ENCODE assay signal across 20 cellular contexts in the genomic region with DNA sequence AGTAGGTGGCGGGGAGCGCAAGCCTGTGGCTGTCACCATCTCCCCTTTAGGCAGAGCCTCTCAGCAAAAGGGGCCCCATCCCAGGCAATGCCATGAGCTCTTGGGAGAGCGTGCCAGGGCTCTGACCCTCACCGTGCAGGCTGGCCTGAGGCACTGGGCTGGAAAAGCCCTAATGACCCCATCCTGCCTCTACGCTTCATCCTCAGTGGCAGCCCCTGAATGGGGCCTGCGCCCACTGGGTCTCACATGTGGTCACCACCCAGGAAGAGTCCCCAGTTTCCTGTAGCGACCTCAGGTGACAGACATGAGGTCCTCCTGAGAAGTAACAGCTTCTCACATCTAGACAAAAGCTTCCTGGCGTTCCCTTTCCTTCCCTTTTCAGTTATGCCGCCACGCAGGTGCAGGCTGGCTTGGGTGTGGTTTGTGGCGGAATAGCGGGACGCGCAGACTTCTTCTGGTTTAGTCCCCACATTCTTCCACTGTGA. TPM values are rescaled to one million over a fixed set of nuclear protein-coding genes. Genes with fewer than 3 reads are reported as not detected.
DNase-seq lines count a peak whose midpoint lies in the region; ATAC-seq, FAIRE-seq and TF ChIP-seq lines count a peak whose summit lies in the region.
"Had no signal": no experiment of that assay in that cellular context is flagged by ENCODE, and none has a peak within 500 bp of the region (broad histone marks: within the 10 kb centered on the region; RNA-seq: fewer than 3 reads in every experiment).

No MANE protein-coding gene starts in this region.

- POLR2A ChIA-PET in K562 (lab: Yijun Ruan, JAX), result interaction anchor here (0.6 to 1.2 kb wide), 3 partner anchors 19 to 85 kb away, joined by 3 to 5 read pairs (median 3); no protein-coding TSS in a partner anchor

- H3K4me3 ChIP-seq in BLaER1, result no peak overlapping the region
- H3K4me3 ChIP-seq in DND-41 (ENCODE audit: low read depth in 1 of 2, low read length in 2 of 2), result no peak overlapping the region
- no peak overlapping the region for H3K4me3 ChIP-seq in K562
- H3K4me3 ChIP-seq in spleen, result no peak overlapping the region
- H3K4me3 ChIP-seq: transverse colon had no signal

- in situ Hi-C loops in K562 (cut with MboI), result no loop called here

- CTCF ChIA-PET in K562 (lab: Yijun Ruan, JAX; ENCODE audit: low intra/inter-chr PET ratio), result no interaction called here

- TF ChIP-seq POLR2A in K562 (conservative IDR thresholded peaks at IDR 0.05) (no peak), spleen (IDR thresholded peaks at IDR 0.05) (no peak)

- H3K36me3 ChIP-seq in BLaER1, result peaks cover 95% of the 10 kb centered on the region
- peaks cover 11% of the 10 kb centered on the region; the same call in 1 of the 2 replicates for H3K36me3 ChIP-seq in DND-41 (ENCODE audit: insufficient read depth, low read length)
- peaks cover 4% of the 10 kb centered on the region; the same call in 1 of the 3 replicates for H3K36me3 ChIP-seq in K562 (ENCODE audit: control insufficient read depth, insufficient read depth, low read length)
- peaks cover 0 to 100% (median 65%) of the 10 kb centered on the region in 6 donors for H3K36me3 ChIP-seq in spleen

- H4K20me1 ChIP-seq in BLaER1 (0 out of 2 replicates have a peak, but pooled peaks cover 6% of the 10 kb centered on the region), DND-41 (ENCODE audit: insufficient read depth, low read length) (no peaks in the 10 kb centered on the region), K562 (replicated peaks; ENCODE audit: control insufficient read depth, insufficient read depth, low read length) (no peaks in the 10 kb centered on the region)

- no peaks in the 10 kb centered on the region for H3K79me2 ChIP-seq in DND-41 (ENCODE audit: insufficient read depth, low read length)
- no peaks in the 10 kb centered on the region for H3K79me2 ChIP-seq in K562 (ENCODE audit: control insufficient read depth, insufficient read depth, low read length)

- H3K27ac ChIP-seq in BLaER1, result peak overlapping the region; percentile 69
- H3K27ac ChIP-seq in DND-41 (ENCODE audit: low read length), result no peak overlapping the region
- H3K27ac ChIP-seq in K562 (ENCODE audit: extremely low read depth, low read depth, low read length), result no peak overlapping the region
- no peak overlapping the region for H3K27ac ChIP-seq in spleen
- H3K27ac ChIP-seq: transverse colon had no signal

- H3K9ac ChIP-seq in BLaER1 (peak overlapping the region; percentile 39; the same call in 1 of the 2 replicates), DND-41 (ENCODE audit: low read depth, low read length) (no peak overlapping the region), K562 (ENCODE audit: insufficient read depth in 1 of 2, low read depth in 2 of 2, low read length in 2 of 2) (no peak overlapping the region; a peak in 1 of 4 replicates)

- H3K27me3 ChIP-seq in BLaER1, result no peaks in the 10 kb centered on the region
- no peaks in the 10 kb centered on the region for H3K27me3 ChIP-seq in DND-41 (ENCODE audit: insufficient read depth, low read length, poor library complexity)
- no peaks in the 10 kb centered on the region for H3K27me3 ChIP-seq in K562 (ENCODE audit: control insufficient read depth in 2 of 2, insufficient read depth in 2 of 2, low read length in 2 of 2)
- H3K27me3 ChIP-seq in spleen (replicated peaks in 1 of 7), result no peaks in the 10 kb centered on the region
- H3K27me3 ChIP-seq: transverse colon had no signal

- no peaks in the 10 kb centered on the region for H3K9me1 ChIP-seq in K562 (ENCODE audit: control insufficient read depth, insufficient read depth, low read length)

- DNase-seq in DND-41, result peak; percentile 21
- DNase-seq in K562 (ENCODE audit: extremely low read depth in 1 of 4, low spot score in 3 of 4), result no peak
- DNase-seq in spleen, result peak; percentile 51
- DNase-seq in NCI-H1436 (lab: John Stamatoyannopoulos, UW), result no peak
- no peak for DNase-seq in GDM1 (lab: John Stamatoyannopoulos, UW)
- DNase-seq: activated CD4-positive, CD25-positive, alpha-beta regulatory T cell; activated naive CD4-positive, alpha-beta T cell; C1 segment of cervical spinal cord; hippocampal formation; IMR-90; mesendoderm; NCI-H1105; NCI-H2029 treated with DMSO at 0.1 percent for 48 hours; transverse colon had no signal

- H3K4me1 ChIP-seq in BLaER1 (peaks cover 34% of the 10 kb centered on the region), DND-41 (ENCODE audit: insufficient read depth, low read length) (no peaks in the 10 kb centered on the region), K562 (replicated peaks in 1 of 2; ENCODE audit: control insufficient read depth in 2 of 2, insufficient read depth in 2 of 2, low read length in 2 of 2) (no peaks in the 10 kb centered on the region), spleen (peaks cover 0 to 4% (median 0%) of the 10 kb centered on the region in 6 donors)
- H3K4me1 ChIP-seq: transverse colon had no signal

- ATAC-seq in DND-41 (ENCODE audit: insufficient read depth, low read depth) (peak; percentile 63), K562 (no peak), HG03108 (IDR thresholded peaks at IDR 0.05; ENCODE audit: unreplicated experiment) (no peak)

- 79% methylated on average over 14 of the region's 14 CpGs for WGBS in K562 (ENCODE audit: insufficient coverage, low coverage, missing lambda C conversion rate)
- WGBS in spleen, 5 donors, result 42 to 81% (median 50%) methylated on average over 9 to 14 of the region's 14 CpGs

- H2AFZ ChIP-seq in DND-41 (ENCODE audit: low read depth, low read length) (no peak overlapping the region), K562 (ENCODE audit: low read depth, low read length) (no peak overlapping the region)

- no peak for TF ChIP-seq EP300 in K562 (IDR thresholded peaks at IDR 0.05; ENCODE audit: low read length)

- H3K4me2 ChIP-seq in BLaER1 (peak overlapping the region; percentile 75), DND-41 (ENCODE audit: insufficient read depth, low read length) (no peak overlapping the region), K562 (ENCODE audit: insufficient read depth, low read length) (no peak overlapping the region)

- BruUV-seq in K562 (replicated peaks; lab: Mats Ljungman, UMichigan), result no TSS peak

- FAIRE-seq in K562 (lab: Jason Lieb, UNC), result no peak
- FAIRE-seq: RCC 7860 had no signal

- intact Hi-C loops in K562 (cut with micrococcal nuclease), result no loop called here
- intact Hi-C loops in spleen (cut with DNase I; ENCODE audit: low total_unique reads), result no loop called here

- H3K9me3 ChIP-seq in BLaER1 (no peaks in the 10 kb centered on the region), DND-41 (ENCODE audit: insufficient read depth, low read length, severe bottlenecking) (no peaks in the 10 kb centered on the region), K562 (replicated peaks; ENCODE audit: control insufficient read depth, insufficient read depth, low read depth, low read length) (no peaks in the 10 kb centered on the region), spleen (no peaks in the 10 kb centered on the region)
- H3K9me3 ChIP-seq: transverse colon had no signal

- TF ChIP-seq CTCF in DND-41 (IDR thresholded peaks at IDR 0.05; ENCODE audit: borderline replicate concordance, extremely low read depth, low read length, poor library complexity, severe bottlenecking), result no peak
- no peak for TF ChIP-seq CTCF in K562 (IDR thresholded peaks at IDR 0.05 in 2 of 3, conservative IDR thresholded peaks at IDR 0.05 in 1 of 3; ENCODE audit: insufficient read depth in 2 of 3, low read depth in 1 of 3, low read length in 3 of 3)
- TF ChIP-seq CTCF in spleen (IDR thresholded peaks at IDR 0.05 in 8 of 11, conservative IDR thresholded peaks at IDR 0.05 in 3 of 11), result no peak

- TF ChIP-seq RAD21 in K562 (CRISPR knock-in tag; conservative IDR thresholded peaks at IDR 0.05 in 1 of 2, IDR thresholded peaks at IDR 0.05 in 1 of 2), result no peak

TF ChIP-seq in K562, 482 proteins besides CTCF, POLR2A, EP300 and RAD21 (continues in another document):
- TF ChIP-seq, protein P1, sequence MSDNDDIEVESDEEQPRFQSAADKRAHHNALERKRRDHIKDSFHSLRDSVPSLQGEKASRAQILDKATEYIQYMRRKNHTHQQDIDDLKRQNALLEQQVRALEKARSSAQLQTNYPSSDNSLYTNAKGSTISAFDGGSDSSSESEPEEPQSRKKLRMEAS (CRISPR knock-in tag; IDR thresholded peaks at IDR 0.05), result peak; percentile 11; the same call in 1 of the 2 replicates
- no peak for TF ChIP-seq SAFB (IDR thresholded peaks at IDR 0.05; ENCODE audit: borderline replicate concordance, low read depth, low read length)

RNA-seq across cellular contexts. Expression of gene CLEC2L, which starts 59.2 kb away (rescaled TPM):
- total RNA-seq in K562 (2011; cell fraction: chromatin; rRNA removed; ENCODE audit: low replicate concordance), result 0.32 and 1.4 TPM in 2 replicates
- total RNA-seq in K562 (2011; cell fraction: nucleolus; rRNA removed), result 2.3 and 3.4 TPM in 2 replicates
- 0.92 and 1.5 TPM in 2 replicates for total RNA-seq in K562 (2011; cell fraction: nucleoplasm; rRNA removed)
- total RNA-seq in K562 (2014; rRNA removed) (1.6 and 4.1 TPM in 2 replicates), K562 (2014; rRNA removed; fragmentation: Illumina TruSeq; extraction: Trizol) (0.73 and 0.87 TPM in 2 replicates), K562 (2015; rRNA removed; fragmentation: Illumina TruSeq; extraction: Trizol) (1.5 and 1.8 TPM in 2 replicates), K562 (2021) (5.4 and 5.5 TPM in 2 replicates), spleen (not detected)
- polyA plus RNA-seq in K562 (2011; rRNA removed) (0.84 and 26.0 TPM in 2 replicates), K562 (2014; fragmentation: Illumina TruSeq; extraction: Trizol) (1.9 and 2.9 TPM in 2 replicates), K562 (2014; fragmentation: Nextera tagmentation; extraction: Ambion mirVana) (1 to 10 TPM in 1 of 2 experiments, under 1 TPM in 1; 0.94 to 2.1 TPM), K562 (2014; rRNA removed) (5.3 and 7.1 TPM in 2 replicates), spleen (under 1 TPM in 1 of 3 donors, not detected in 2; 0.11 TPM)
- polyA plus RNA-seq in K562 (2011; cell fraction: cytosol; rRNA removed), result 4.2 and 37.0 TPM in 2 replicates
- 2.4 and 31.5 TPM in 2 replicates for polyA plus RNA-seq in K562 (2011; cell fraction: nucleus; rRNA removed)
- polyA plus RNA-seq in K562 (2012), result 4.2 and 5.7 TPM in 2 replicates
- polyA minus RNA-seq in K562 (2011; rRNA and poly(A)+ RNA removed), result 2.2 TPM in 1 of 2 replicates, not detected in the other
- 2.9 TPM in 1 of 2 replicates, not detected in the other for polyA minus RNA-seq in K562 (2011; cell fraction: cytosol; rRNA and poly(A)+ RNA removed)
- polyA minus RNA-seq in K562 (2011; cell fraction: nucleus; rRNA and poly(A)+ RNA removed), result 0.67 and 9.7 TPM in 2 replicates
- total RNA-seq: IMR-90, MCF 10A, myocyte, osteoblast had no signal
- polyA plus RNA-seq: IMR-90 had no signal

Comparison
In these comparisons a context has a peak if more than half of its experiments do, and no peak if none do; other contexts are left out.
1. DNase-seq: peak in DND-41 (single experiment) and spleen (single experiment); none in K562 (0 of 4), NCI-H1436 (single experiment) and GDM1 (single experiment).